In genomic region chr1:15459771-15460719, GRCh38 we compare ENCODE assay signal across 17 cellular contexts. TPM values are rescaled to one million over a fixed set of nuclear protein-coding genes. Genes with fewer than 3 reads are reported as not detected.
DNase-seq lines count a peak whose midpoint lies in the region; ATAC-seq and TF ChIP-seq lines count a peak whose summit lies in the region.
"Had no signal": no experiment of that assay in that cellular context is flagged by ENCODE, and none has a peak within 500 bp of the region (broad histone marks: within the 10 kb centered on the region; RNA-seq: fewer than 3 reads in every experiment).

No MANE protein-coding gene starts in this region.

- DNase-seq in COLO668 (lab: John Stamatoyannopoulos, UW; ENCODE audit: unreplicated experiment): peak; percentile 32
- peak; percentile 23 for DNase-seq in LHCN-M2 (ENCODE audit: low read depth)
- peak; percentile 58 for DNase-seq in SK-MEL-5 (ENCODE audit: low read depth, low spot score)
- DNase-seq in left lung: no peak
- DNase-seq in heart right ventricle: no peak
- no peak for DNase-seq in activated CD4-positive, alpha-beta memory T cell treated with anti-CD3 and anti-CD28 coated beads for 36 hours
- DNase-seq: activated CD8-positive, alpha-beta memory T cell treated with anti-CD3 and anti-CD28 coated beads, Interleukin-2, amount 10 ng/mL, durations not matched to agents 7 days and 5 days; CD4-positive, alpha-beta memory T cell; kidney; naive B cell; NCI-H1436 treated with DMSO at 0.1 percent for 48 hours had no signal

- CTCF ChIA-PET in activated CD4-positive, alpha-beta memory T cell treated with anti-CD3 and anti-CD28 coated beads for 36 hours (lab: Charles Lee): no interaction called here

- H3K4me1 ChIP-seq in left lung (peaks cover 0 to 9% of the 10 kb centered on the region in 2 donors), heart right ventricle (peaks cover 0 to 15% (median 0%) of the 10 kb centered on the region in 9 donors)

- H3K36me3 ChIP-seq in left lung: no peaks in the 10 kb centered on the region
- H3K36me3 ChIP-seq in heart right ventricle: no peaks in the 10 kb centered on the region
- H3K36me3 ChIP-seq: suprapubic skin had no signal

- no peak overlapping the region for H3K4me3 ChIP-seq in left lung
- H3K4me3 ChIP-seq in heart right ventricle: no peak overlapping the region
- H3K4me3 ChIP-seq: suprapubic skin had no signal

- WGBS in heart right ventricle, 2 donors: 57 to 66% methylated on average over 10 of the region's 10 CpGs

- H3K9me3 ChIP-seq in left lung (no peaks in the 10 kb centered on the region), heart right ventricle (no peaks in the 10 kb centered on the region)
- H3K9me3 ChIP-seq: suprapubic skin had no signal

- in situ Hi-C loops in SK-MEL-5 (cut with HindIII; ENCODE audit: low pct_unique_long_range_greater_than_20kb, low sequenced_read_pairs): no loop called here

- TF ChIP-seq CTCF in left lung (IDR thresholded peaks at IDR 0.05): no peak
- TF ChIP-seq CTCF in heart right ventricle (IDR thresholded peaks at IDR 0.05): no peak

- H3K4me3 Mint-ChIP-seq in activated CD4-positive, alpha-beta memory T cell treated with anti-CD3 and anti-CD28 coated beads for 36 hours: no peak overlapping the region
- H3K4me3 Mint-ChIP-seq: activated CD8-positive, alpha-beta memory T cell treated with anti-CD3 and anti-CD28 coated beads, Interleukin-2, amount 10 ng/mL, durations not matched to agents 7 days and 5 days; activated naive CD8-positive, alpha-beta T cell; CD4-positive, alpha-beta memory T cell; naive B cell had no signal

- no peaks in the 10 kb centered on the region for H3K4me1 Mint-ChIP-seq in activated CD4-positive, alpha-beta memory T cell treated with anti-CD3 and anti-CD28 coated beads for 36 hours (ENCODE audit: low read depth)
- H3K4me1 Mint-ChIP-seq: activated CD8-positive, alpha-beta memory T cell treated with anti-CD3 and anti-CD28 coated beads, Interleukin-2, amount 10 ng/mL, durations not matched to agents 7 days and 5 days; CD4-positive, alpha-beta memory T cell; naive B cell had no signal

- peaks cover 3% of the 10 kb centered on the region for H3K27me3 Mint-ChIP-seq in activated CD4-positive, alpha-beta memory T cell treated with anti-CD3 and anti-CD28 coated beads for 36 hours

- peak; percentile 38 for ATAC-seq in left lung
- ATAC-seq in HG03280 (IDR thresholded peaks at IDR 0.05; ENCODE audit: unreplicated experiment): no peak
- ATAC-seq in esophagus mucosa: no peak
- no peak for ATAC-seq in heart right ventricle
- ATAC-seq: activated CD8-positive, alpha-beta memory T cell treated with anti-CD3 and anti-CD28 coated beads, Interleukin-2, amount 10 ng/mL, durations not matched to agents 7 days and 5 days; Panc1; sciatic nerve had no signal

- intact Hi-C loops in left lung (cut with DNase I) (no loop called here), heart right ventricle (cut with DNase I) (no loop called here)
- intact Hi-C loops in activated CD4-positive, alpha-beta memory T cell treated with anti-CD3 and anti-CD28 coated beads for 36 hours (cut with micrococcal nuclease): no loop called here

- H3K27ac ChIP-seq in left lung (no peak overlapping the region), heart right ventricle (no peak overlapping the region)
- H3K27ac ChIP-seq: suprapubic skin had no signal

- POLR2A ChIA-PET in activated CD4-positive, alpha-beta memory T cell treated with anti-CD3 and anti-CD28 coated beads for 36 hours (lab: Charles Lee): interaction anchor here (0.7 kb wide), 1 partner anchor 40 kb away, joined by 4 read pairs; no protein-coding TSS in a partner anchor

- H3K27me3 ChIP-seq in left lung: no peaks in the 10 kb centered on the region
- H3K27me3 ChIP-seq in heart right ventricle: no peaks in the 10 kb centered on the region
- H3K27me3 ChIP-seq: suprapubic skin had no signal

- H3K9me3 Mint-ChIP-seq in activated CD4-positive, alpha-beta memory T cell treated with anti-CD3 and anti-CD28 coated beads for 36 hours: no peaks in the 10 kb centered on the region
- H3K9me3 Mint-ChIP-seq: CD4-positive, alpha-beta memory T cell; naive B cell had no signal

- H3K36me3 Mint-ChIP-seq in activated CD4-positive, alpha-beta memory T cell treated with anti-CD3 and anti-CD28 coated beads for 36 hours: no peaks in the 10 kb centered on the region
- H3K36me3 Mint-ChIP-seq: activated CD8-positive, alpha-beta memory T cell treated with anti-CD3 and anti-CD28 coated beads, Interleukin-2, amount 10 ng/mL, durations not matched to agents 7 days and 5 days; activated naive CD8-positive, alpha-beta T cell; CD4-positive, alpha-beta memory T cell; naive B cell had no signal

- no peak overlapping the region for H3K27ac Mint-ChIP-seq in activated CD4-positive, alpha-beta memory T cell treated with anti-CD3 and anti-CD28 coated beads for 36 hours
- H3K27ac Mint-ChIP-seq: activated CD8-positive, alpha-beta memory T cell treated with anti-CD3 and anti-CD28 coated beads, Interleukin-2, amount 10 ng/mL, durations not matched to agents 7 days and 5 days; activated naive CD8-positive, alpha-beta T cell; CD4-positive, alpha-beta memory T cell had no signal

RNA-seq across cellular contexts. Expression of gene CELA2A, which starts 3.5 kb away (rescaled TPM):
- total RNA-seq in LHCN-M2 (2014; rRNA removed): not detected in 2 replicates
- polyA plus RNA-seq in LHCN-M2 (2012): not detected
- not detected in 2 replicates for total RNA-seq in SK-MEL-5 (2014; rRNA removed; shearing (Covaris generic))
- not detected in 2 replicates for polyA plus RNA-seq in SK-MEL-5 (2015; cell fraction: cytosol; rRNA removed)
- not detected in 2 replicates for polyA plus RNA-seq in SK-MEL-5 (2015; cell fraction: nucleus; rRNA removed)
- total RNA-seq in left lung: not detected
- 0.36 TPM for total RNA-seq in esophagus mucosa
- 1 to 10 TPM in 5 of 10 donors, under 1 TPM in 2, not detected in 3; 0.85 to 1.6 (median 1.2) TPM for total RNA-seq in heart right ventricle
- polyA plus RNA-seq in heart right ventricle: under 1 TPM in 1 of 2 donors, not detected in 1; 0.09 TPM
- total RNA-seq in activated CD4-positive, alpha-beta memory T cell treated with anti-CD3 and anti-CD28 coated beads for 36 hours: not detected
- total RNA-seq: activated CD8-positive, alpha-beta memory T cell treated with anti-CD3 and anti-CD28 coated beads, Interleukin-2, amount 10 ng/mL, durations not matched to agents 7 days and 5 days; CD4-positive, alpha-beta memory T cell; kidney; suprapubic skin had no signal
- polyA plus RNA-seq: CD4-positive, alpha-beta memory T cell had no signal

RNA-seq across cellular contexts. Expression of gene CELA2B, which starts 15.9 kb away (rescaled TPM):
- not detected in 2 replicates for total RNA-seq in LHCN-M2 (2014; rRNA removed)
- polyA plus RNA-seq in LHCN-M2 (2012): not detected
- total RNA-seq in SK-MEL-5 (2014; rRNA removed; shearing (Covaris generic)): not detected in 2 replicates
- polyA plus RNA-seq in SK-MEL-5 (2015; cell fraction: cytosol; rRNA removed): not detected in 2 replicates
- polyA plus RNA-seq in SK-MEL-5 (2015; cell fraction: nucleus; rRNA removed): not detected in 2 replicates
- under 1 TPM in 1 of 2 donors, not detected in 1; 0.63 TPM for total RNA-seq in left lung
- not detected for total RNA-seq in esophagus mucosa
- total RNA-seq in heart right ventricle: not detected
- not detected for polyA plus RNA-seq in heart right ventricle
- total RNA-seq in activated CD4-positive, alpha-beta memory T cell treated with anti-CD3 and anti-CD28 coated beads for 36 hours: not detected
- total RNA-seq: activated CD8-positive, alpha-beta memory T cell treated with anti-CD3 and anti-CD28 coated beads, Interleukin-2, amount 10 ng/mL, durations not matched to agents 7 days and 5 days; CD4-positive, alpha-beta memory T cell; kidney; sciatic nerve; suprapubic skin had no signal
- polyA plus RNA-seq: CD4-positive, alpha-beta memory T cell had no signal

RNA-seq across cellular contexts. Expression of gene CTRC, which starts 21.8 kb away (rescaled TPM):
- total RNA-seq in LHCN-M2 (2014; rRNA removed) (not detected in 2 replicates), left lung (under 1 TPM in 1 of 2 donors, not detected in 1; 0.81 TPM), esophagus mucosa (not detected), heart right ventricle (1 to 10 TPM in 3 of 10 donors, under 1 TPM in 4, not detected in 3; 0.42 to 1.6 (median 0.93) TPM)
- not detected for polyA plus RNA-seq in LHCN-M2 (2012)
- total RNA-seq in SK-MEL-5 (2014; rRNA removed; shearing (Covaris generic)): not detected in 2 replicates
- polyA plus RNA-seq in SK-MEL-5 (2015; cell fraction: cytosol; rRNA removed): not detected in 2 replicates
- polyA plus RNA-seq in SK-MEL-5 (2015; cell fraction: nucleus; rRNA removed): not detected in 2 replicates
- under 1 TPM in 1 of 2 donors, not detected in 1; 0.41 TPM for polyA plus RNA-seq in heart right ventricle
- under 1 TPM in 1 of 2 experiments, not detected in 1; 0.31 TPM for total RNA-seq in activated CD4-positive, alpha-beta memory T cell treated with anti-CD3 and anti-CD28 coated beads for 36 hours
- polyA plus RNA-seq: CD4-positive, alpha-beta memory T cell had no signal

RNA-seq across cellular contexts. Expression of gene EFHD2, which starts 50.4 kb away (rescaled TPM):
- total RNA-seq in LHCN-M2 (2014; rRNA removed): 75.9 and 76.5 TPM in 2 replicates
- 34.8 TPM for polyA plus RNA-seq in LHCN-M2 (2012)
- 31.9 and 35.3 TPM in 2 replicates for total RNA-seq in SK-MEL-5 (2014; rRNA removed; shearing (Covaris generic))
- 72.1 and 75.7 TPM in 2 replicates for polyA plus RNA-seq in SK-MEL-5 (2015; cell fraction: cytosol; rRNA removed)
- 21.6 and 26.7 TPM in 2 replicates for polyA plus RNA-seq in SK-MEL-5 (2015; cell fraction: nucleus; rRNA removed)
- total RNA-seq in left lung: 100 to 1,000 TPM in 1 of 2 donors, 10 to 100 TPM in 1; 44.6 to 107 TPM
- 38.3 TPM for total RNA-seq in esophagus mucosa
- total RNA-seq in heart right ventricle: 10 to 100 TPM in 9 of 10 donors, 1 to 10 TPM in 1; 9.4 to 32.1 (median 13.5) TPM
- 10 to 100 TPM; 20.1 to 20.2 TPM for polyA plus RNA-seq in heart right ventricle
- 10 to 100 TPM; 60.4 to 61.3 TPM for total RNA-seq in activated CD4-positive, alpha-beta memory T cell treated with anti-CD3 and anti-CD28 coated beads for 36 hours

Comparison
In these comparisons a context has a peak if more than half of its experiments do, and no peak if none do; other contexts are left out.
1. DNase-seq: peak in COLO668 (single experiment), LHCN-M2 (single experiment) and SK-MEL-5 (single experiment); none in left lung (0 of 2), heart right ventricle (0 of 2) and activated CD4-positive, alpha-beta memory T cell treated with anti-CD3 and anti-CD28 coated beads for 36 hours (single experiment).